Comparison of ENCODE assay signal across 1 cellular context in the genomic region with DNA sequence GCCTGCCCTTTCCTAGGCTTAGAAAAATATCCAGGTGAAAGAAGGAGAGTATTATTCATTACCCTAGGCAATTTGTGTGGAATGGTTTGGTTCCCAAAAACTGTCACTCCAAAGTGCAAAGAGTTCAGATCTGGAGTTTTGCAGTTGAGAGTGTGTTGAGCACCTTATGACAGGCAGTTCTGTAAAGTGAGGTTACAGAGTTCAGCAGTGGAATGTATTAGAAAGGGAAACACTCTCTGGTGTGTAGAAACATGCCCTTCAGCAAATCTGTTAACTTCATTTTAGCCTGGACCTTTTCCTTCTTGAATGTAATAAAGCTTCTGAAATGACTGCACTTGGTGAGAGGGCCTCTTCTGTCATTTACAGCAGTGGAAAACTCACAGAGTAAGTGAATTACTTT.
TF ChIP-seq lines count a peak whose summit lies in the region.

No MANE protein-coding gene starts in this region.

TF ChIP-seq in GM23338, 12 proteins besides CTCF, POLR2A, EP300 and RAD21 (continued from another document):
- no peak for TF ChIP-seq CREB1 (CRISPR knock-in tag; IDR thresholded peaks at IDR 0.05; ENCODE audit: low read depth)
